ENCODE assay signal across 17 cellular contexts in genomic region chr19:38386300-38386967, GRCh38. TPM values are rescaled to one million over a fixed set of nuclear protein-coding genes. Genes with fewer than 3 reads are reported as not detected.
DNase-seq lines count a peak whose midpoint lies in the region; ATAC-seq and TF ChIP-seq lines count a peak whose summit lies in the region.
"Had no signal": no experiment of that assay in that cellular context is flagged by ENCODE, and none has a peak within 500 bp of the region (broad histone marks: within the 10 kb centered on the region; RNA-seq: fewer than 3 reads in every experiment).

No MANE protein-coding gene starts in this region.

- peaks cover 6 to 40% (median 28%) of the 10 kb centered on the region in 5 donors for H3K27me3 Mint-ChIP-seq in naive thymus-derived CD4-positive, alpha-beta T cell

- ATAC-seq in IMR-90 (ENCODE audit: low read depth) (no peak), GM19455 (IDR thresholded peaks at IDR 0.05; ENCODE audit: unreplicated experiment) (no peak)
- no peak for ATAC-seq in naive thymus-derived CD4-positive, alpha-beta T cell

- peaks cover 8 to 54% of the 10 kb centered on the region in 2 experiments; a peak in 3 of 4 replicates for H3K79me1 ChIP-seq in IMR-90 (ENCODE audit: low read depth in 1 of 2, low read length in 2 of 2)

- H2AK9ac ChIP-seq in IMR-90 (replicated peaks; ENCODE audit: low read depth, low read length, poor library complexity) = no peak overlapping the region

- H3K9me3 ChIP-seq in IMR-90 (ENCODE audit: control insufficient read depth, insufficient read depth, low read length) = no peaks in the 10 kb centered on the region
- no peaks in the 10 kb centered on the region for H3K9me3 ChIP-seq in esophagus squamous epithelium
- no peaks in the 10 kb centered on the region for H3K9me3 ChIP-seq in naive thymus-derived CD4-positive, alpha-beta T cell (ENCODE audit: control insufficient read depth in 2 of 3, low read length in 3 of 3)
- H3K9me3 ChIP-seq: right lobe of liver, SJSA1 had no signal

- H3K4me1 ChIP-seq in IMR-90 (ENCODE audit: control insufficient read depth, insufficient read depth, low read length) (peaks cover 2% of the 10 kb centered on the region), esophagus squamous epithelium (peaks cover 28 to 59% (median 34%) of the 10 kb centered on the region in 3 donors), rectal smooth muscle tissue (ENCODE audit: control insufficient read depth, insufficient read depth, low read length) (no peaks in the 10 kb centered on the region)
- peaks cover 13 to 34% of the 10 kb centered on the region in 2 donors for H3K4me1 ChIP-seq in naive thymus-derived CD4-positive, alpha-beta T cell (ENCODE audit: control insufficient read depth in 2 of 2, insufficient read depth in 2 of 2, low read length in 2 of 2)

- H3K4me3 ChIP-seq in IMR-90 (ENCODE audit: insufficient read depth, low read depth, low read length) (no peak overlapping the region), esophagus squamous epithelium (peak overlapping the region in 3 of 4 donors; percentile 46 to 69 (median 57)), rectal smooth muscle tissue (ENCODE audit: low read length) (peak overlapping the region; percentile 22)
- H3K4me3 ChIP-seq in naive thymus-derived CD4-positive, alpha-beta T cell (ENCODE audit: low read length) = no peak overlapping the region

- no peak overlapping the region for H3K9ac ChIP-seq in IMR-90 (ENCODE audit: low read depth, low read length)
- H3K9ac ChIP-seq in rectal smooth muscle tissue (ENCODE audit: low read length) = no peak overlapping the region

- H2AFZ ChIP-seq in IMR-90 (replicated peaks; ENCODE audit: low read length, poor library complexity) = peak overlapping the region; percentile 90

- H3K56ac ChIP-seq in IMR-90 (ENCODE audit: extremely low read depth, insufficient read depth, low read length) = no peak overlapping the region

- dilution Hi-C loops in IMR-90 (cut with HindIII; ENCODE audit: low sequenced_read_pairs, unreplicated experiment) = no loop called here

- peaks cover 0 to 2% (median 0%) of the 10 kb centered on the region in 11 donors for H3K9me3 Mint-ChIP-seq in naive thymus-derived CD4-positive, alpha-beta T cell
- H3K9me3 Mint-ChIP-seq: CD4-positive, alpha-beta memory T cell had no signal

- POLR2A ChIA-PET in IMR-90 (lab: Charles Lee; ENCODE audit: unreplicated experiment) = interaction anchor here (2.4 kb wide), 1 partner anchor 12 kb away, joined by 12 read pairs; the partner anchor contains the start of gene PSMD8
- POLR2A ChIA-PET in naive thymus-derived CD4-positive, alpha-beta T cell (lab: Charles Lee) = interaction anchor here (1.3 to 4.5 kb wide), 5 partner anchors 10 to 16 kb away, joined by 3 to 28 read pairs (median 11); partner anchors contain the start of genes FAM98C and PSMD8

- H3K4me3 Mint-ChIP-seq in naive thymus-derived CD4-positive, alpha-beta T cell = peak overlapping the region in 2 of 10 donors; percentile 37 to 91

- H3K14ac ChIP-seq in IMR-90 (replicated peaks; ENCODE audit: low read depth, low read length) = no peak overlapping the region

- no peak overlapping the region for H2BK15ac ChIP-seq in IMR-90 (ENCODE audit: low read depth, low read length)

- H4K20me1 ChIP-seq in IMR-90 (ENCODE audit: insufficient read depth, low read length) = peaks cover 14% of the 10 kb centered on the region

- H3K36me3 ChIP-seq in IMR-90 (ENCODE audit: control insufficient read depth, insufficient read depth, low read length) (peaks cover 29% of the 10 kb centered on the region), esophagus squamous epithelium (peaks cover 9 to 45% (median 21%) of the 10 kb centered on the region in 3 donors), rectal smooth muscle tissue (ENCODE audit: control insufficient read depth, insufficient read depth, low read length) (peaks cover 16% of the 10 kb centered on the region)
- H3K36me3 ChIP-seq in naive thymus-derived CD4-positive, alpha-beta T cell (ENCODE audit: control insufficient read depth in 2 of 3, insufficient read depth in 3 of 3, low read length in 3 of 3) = peaks cover 7 to 39% (median 8%) of the 10 kb centered on the region in 3 experiments

- CTCF ChIA-PET in IMR-90 (lab: Yijun Ruan, JAX) = no interaction called here
- CTCF ChIA-PET in naive thymus-derived CD4-positive, alpha-beta T cell (lab: Charles Lee) = interaction anchor here (1.8 kb wide), 1 partner anchor 248 kb away, joined by 4 read pairs; no protein-coding TSS in a partner anchor

- H2BK120ac ChIP-seq in IMR-90 (ENCODE audit: low read depth, low read length) = no peak overlapping the region

- TF ChIP-seq RAD21 in IMR-90 (IDR thresholded peaks at IDR 0.05; ENCODE audit: low read length) = no peak

- H3K18ac ChIP-seq in IMR-90 (ENCODE audit: low read depth, low read length) = no peak overlapping the region

- no peak overlapping the region for H2BK20ac ChIP-seq in IMR-90 (ENCODE audit: low read depth, low read length)

- H3K27ac Mint-ChIP-seq in naive thymus-derived CD4-positive, alpha-beta T cell = no peak overlapping the region

- no peak overlapping the region for H4K8ac ChIP-seq in IMR-90 (ENCODE audit: low read depth in 2 of 2, low read length in 2 of 2)

- no peak overlapping the region for H2BK5ac ChIP-seq in IMR-90 (ENCODE audit: low read depth, low read length, poor library complexity, severe bottlenecking)

- peaks cover 5 to 26% (median 21%) of the 10 kb centered on the region in 7 donors for H3K4me1 Mint-ChIP-seq in naive thymus-derived CD4-positive, alpha-beta T cell

- peaks cover 0 to 37% (median 22%) of the 10 kb centered on the region in 5 donors for H3K36me3 Mint-ChIP-seq in naive thymus-derived CD4-positive, alpha-beta T cell

- in situ Hi-C loops in IMR-90 (cut with MboI; ENCODE audit: low sequenced_read_pairs) = no loop called here

- no peak overlapping the region for H3K23ac ChIP-seq in IMR-90 (ENCODE audit: low read depth, low read length)

- H3K9me1 ChIP-seq in IMR-90 (ENCODE audit: insufficient read depth, low read length) = peaks cover 7% of the 10 kb centered on the region

- H3K27ac ChIP-seq in IMR-90 (ENCODE audit: insufficient read depth, low read length) (no peak overlapping the region), esophagus squamous epithelium (no peak overlapping the region), rectal smooth muscle tissue (ENCODE audit: low read depth, low read length) (no peak overlapping the region)
- H3K27ac ChIP-seq in naive thymus-derived CD4-positive, alpha-beta T cell (ENCODE audit: low read depth, low read length) = no peak overlapping the region
- H3K27ac ChIP-seq: brain microvascular endothelial cell, right lobe of liver, SJSA1 had no signal

- no peak overlapping the region for H2AK5ac ChIP-seq in IMR-90 (ENCODE audit: low read depth, low read length)

- H3K27me3 ChIP-seq in IMR-90 (ENCODE audit: control insufficient read depth, insufficient read depth, low read length) = no peaks in the 10 kb centered on the region
- peaks cover 0 to 70% (median 0%) of the 10 kb centered on the region in 4 donors for H3K27me3 ChIP-seq in esophagus squamous epithelium
- peaks cover 13% of the 10 kb centered on the region for H3K27me3 ChIP-seq in rectal smooth muscle tissue (ENCODE audit: control insufficient read depth, insufficient read depth, low read length)
- H3K27me3 ChIP-seq in naive thymus-derived CD4-positive, alpha-beta T cell (ENCODE audit: control insufficient read depth in 2 of 2, insufficient read depth in 2 of 2, low read length in 2 of 2) = no peaks in the 10 kb centered on the region
- H3K27me3 ChIP-seq: brain microvascular endothelial cell, right lobe of liver, SJSA1 had no signal

- 72% methylated on average over 25 of the region's 60 CpGs; no CpG with 5 or more reads in 1 of the 2 experiments for WGBS in IMR-90 (ENCODE audit: extremely low coverage in 2 of 2, insufficient read length in 1 of 2), 2 experiments
- 86 to 90% methylated on average over 4 to 6 of the region's 60 CpGs for WGBS in esophagus squamous epithelium, 2 donors

- H4K5ac ChIP-seq in IMR-90 (ENCODE audit: low read depth, low read length) = no peak overlapping the region

- DNase-seq in DMS 273 (lab: John Stamatoyannopoulos, UW; ENCODE audit: unreplicated experiment) = peak; percentile 57
- no peak for DNase-seq in DMS 273 treated with DMSO at 0.1 percent for 48 hours (lab: John Stamatoyannopoulos, UW)
- DNase-seq in IMR-90 = no peak
- DNase-seq in esophagus squamous epithelium (lab: John Stamatoyannopoulos, UW) = no peak
- no peak for DNase-seq in naive thymus-derived CD4-positive, alpha-beta T cell
- DNase-seq in NCI-H146 (lab: John Stamatoyannopoulos, UW) = no peak
- DNase-seq: 8988T; activated naive CD4-positive, alpha-beta T cell treated with anti-CD3 and anti-CD28 coated beads, Interleukin-2, amount 50 U/mL, for 16 hours; brain microvascular endothelial cell; foreskin melanocyte; NCI-H2107; stimulated activated CD4-positive, alpha-beta T cell treated with anti-CD3 and anti-CD28 coated beads, Interleukin-4, amount 100 ng/mL, for 24 hours had no signal

- H3K4me2 ChIP-seq in IMR-90 (ENCODE audit: low read depth, low read length) = no peak overlapping the region

- no peak for TF ChIP-seq CTCF in IMR-90 (conservative IDR thresholded peaks at IDR 0.05; ENCODE audit: low read depth, low read length)
- peak in 1 of 6 experiments; percentile 8 for TF ChIP-seq CTCF in esophagus squamous epithelium (IDR thresholded peaks at IDR 0.05)

- no peak overlapping the region for H4K91ac ChIP-seq in IMR-90 (ENCODE audit: insufficient read depth, low read depth, low read length)

- BruUV-seq in IMR-90 (replicated peaks; lab: Mats Ljungman, UMichigan) = no TSS peak

- no peak for TF ChIP-seq POLR2A in IMR-90 (IDR thresholded peaks at IDR 0.05; ENCODE audit: low read depth, low read length)
- no peak for TF ChIP-seq POLR2A in esophagus squamous epithelium (IDR thresholded peaks at IDR 0.05)

- H3K4ac ChIP-seq in IMR-90 (ENCODE audit: low read depth, low read length) = no peak overlapping the region

- intact Hi-C loops in IMR-90 (cut with micrococcal nuclease) (loop anchor here (5.0 kb wide), 1 partner anchor 154 kb away; no protein-coding TSS in a partner anchor), esophagus squamous epithelium (cut with DNase I) (no loop called here)
- intact Hi-C loops in naive thymus-derived CD4-positive, alpha-beta T cell (cut with micrococcal nuclease) = loop anchor here in 1 of 2 donors (2.0 to 5.0 kb wide), 2 partner anchors 69 to 120 kb away; partner anchors contain the start of genes KCNK6 and YIF1B

RNA-seq across cellular contexts. Expression of gene GGN, which starts 1.4 kb away (rescaled TPM):
- total RNA-seq in IMR-90 (2012; rRNA removed) = under 0.01 TPM in 1 of 2 replicates, not detected in the other
- polyA plus RNA-seq in IMR-90 (2012; rRNA removed) = 0.65 and 0.99 TPM in 2 replicates
- polyA plus RNA-seq in IMR-90 (2012; cell fraction: cytosol; rRNA removed) = 0.75 and 0.95 TPM in 2 replicates
- 1.5 and 2.8 TPM in 2 replicates for polyA plus RNA-seq in IMR-90 (2012; cell fraction: nucleus; rRNA removed; ENCODE audit: low replicate concordance)
- total RNA-seq in esophagus squamous epithelium = under 1 TPM in 1 of 4 donors, not detected in 3; 0.15 TPM
- total RNA-seq in naive thymus-derived CD4-positive, alpha-beta T cell = under 1 TPM in 3 of 5 experiments, not detected in 2; 0.29 to 0.60 (median 0.39) TPM
- polyA plus RNA-seq in naive thymus-derived CD4-positive, alpha-beta T cell = not detected
- total RNA-seq: right lobe of liver had no signal
- polyA plus RNA-seq: CD4-positive, alpha-beta memory T cell had no signal

RNA-seq across cellular contexts. Expression of gene SPRED3, which starts 2.1 kb away (rescaled TPM):
- total RNA-seq in IMR-90 (2012; rRNA removed) (0.56 and 0.90 TPM in 2 replicates), esophagus squamous epithelium (under 1 TPM in 3 of 4 donors, not detected in 1; 0.15 to 0.38 (median 0.35) TPM)
- polyA plus RNA-seq in IMR-90 (2012; rRNA removed) = 6.3 and 7.9 TPM in 2 replicates
- polyA plus RNA-seq in IMR-90 (2012; cell fraction: cytosol; rRNA removed) = 2.4 and 2.8 TPM in 2 replicates
- 22.6 and 23.9 TPM in 2 replicates for polyA plus RNA-seq in IMR-90 (2012; cell fraction: nucleus; rRNA removed; ENCODE audit: low replicate concordance)
- total RNA-seq in naive thymus-derived CD4-positive, alpha-beta T cell = 1 to 10 TPM; 1.6 to 2.9 (median 2.6) TPM
- polyA plus RNA-seq in naive thymus-derived CD4-positive, alpha-beta T cell = under 1 TPM; 0.12 to 0.22 TPM

RNA-seq across cellular contexts. Expression of gene PSMD8, which starts 12.1 kb away (rescaled TPM):
- 502 and 644 TPM in 2 replicates for total RNA-seq in IMR-90 (2012; rRNA removed)
- polyA plus RNA-seq in IMR-90 (2012; rRNA removed) = 475 and 538 TPM in 2 replicates
- polyA plus RNA-seq in IMR-90 (2012; cell fraction: cytosol; rRNA removed) = 171 and 501 TPM in 2 replicates
- 160 and 200 TPM in 2 replicates for polyA plus RNA-seq in IMR-90 (2012; cell fraction: nucleus; rRNA removed; ENCODE audit: low replicate concordance)
- 100 to 1,000 TPM; 172 to 231 (median 197) TPM for total RNA-seq in esophagus squamous epithelium
- total RNA-seq in naive thymus-derived CD4-positive, alpha-beta T cell = 100 to 1,000 TPM in 1 of 5 experiments, 10 to 100 TPM in 4; 68.4 to 181 (median 75.8) TPM
- 100 to 1,000 TPM; 141 to 144 TPM for polyA plus RNA-seq in naive thymus-derived CD4-positive, alpha-beta T cell

RNA-seq across cellular contexts. Expression of gene FAM98C, which starts 16.5 kb away (rescaled TPM):
- total RNA-seq in IMR-90 (2012; rRNA removed) = 3.6 and 4.2 TPM in 2 replicates
- 17.9 and 20.8 TPM in 2 replicates for polyA plus RNA-seq in IMR-90 (2012; rRNA removed)
- 23.6 and 30.4 TPM in 2 replicates for polyA plus RNA-seq in IMR-90 (2012; cell fraction: cytosol; rRNA removed)
- 52.8 and 101 TPM in 2 replicates for polyA plus RNA-seq in IMR-90 (2012; cell fraction: nucleus; rRNA removed; ENCODE audit: low replicate concordance)
- 10 to 100 TPM; 14.4 to 40.0 (median 21.2) TPM for total RNA-seq in esophagus squamous epithelium
- 10 to 100 TPM; 33.8 to 56.5 (median 44.7) TPM for total RNA-seq in naive thymus-derived CD4-positive, alpha-beta T cell
- 10 to 100 TPM; 16.2 to 29.0 TPM for polyA plus RNA-seq in naive thymus-derived CD4-positive, alpha-beta T cell

RNA-seq across cellular contexts. Expression of gene RASGRP4, which starts 39.6 kb away (rescaled TPM):
- not detected in 2 replicates for total RNA-seq in IMR-90 (2012; rRNA removed)
- not detected in 2 replicates for polyA plus RNA-seq in IMR-90 (2012; rRNA removed)
- not detected in 2 replicates for polyA plus RNA-seq in IMR-90 (2012; cell fraction: cytosol; rRNA removed)
- polyA plus RNA-seq in IMR-90 (2012; cell fraction: nucleus; rRNA removed; ENCODE audit: low replicate concordance) = not detected in 2 replicates
- 1 to 10 TPM in 1 of 4 donors, under 1 TPM in 2, not detected in 1; 0.35 to 4.2 (median 0.64) TPM for total RNA-seq in esophagus squamous epithelium
- total RNA-seq in naive thymus-derived CD4-positive, alpha-beta T cell = 10 to 100 TPM in 1 of 5 experiments, 1 to 10 TPM in 2, under 1 TPM in 2; 0.16 to 32.7 (median 1.3) TPM
- polyA plus RNA-seq in naive thymus-derived CD4-positive, alpha-beta T cell = under 1 TPM in 1 of 2 donors, not detected in 1; 0.14 TPM
- total RNA-seq: SJSA1 had no signal

Comparison
In these comparisons a context has a peak if more than half of its experiments do, and no peak if none do; other contexts are left out.
1. H3K4me3 ChIP-seq: peak in esophagus squamous epithelium (3 of 4) and rectal smooth muscle tissue (single experiment); none in IMR-90 (single experiment) and naive thymus-derived CD4-positive, alpha-beta T cell (single experiment).